Comparison of ENCODE assay signal across 2 cellular contexts in genomic region chr7:91424372-91424771, GRCh38.
TF ChIP-seq lines count a peak whose summit lies in the region.

No MANE protein-coding gene starts in this region.

TF ChIP-seq in GM23338, 12 proteins besides CTCF, POLR2A, EP300 and RAD21 (continued from another document):
- no peak for TF ChIP-seq ZNF462 (CRISPR knock-in tag; IDR thresholded peaks at IDR 0.05)
- no peak for TF ChIP-seq REST (IDR thresholded peaks at IDR 0.05; ENCODE audit: unreplicated experiment)
- no peak for TF ChIP-seq ETS1 (IDR thresholded peaks at IDR 0.05)
- no peak for TF ChIP-seq JUNB (IDR thresholded peaks at IDR 0.05; ENCODE audit: unreplicated experiment)
- no peak for TF ChIP-seq CREB1 (CRISPR knock-in tag; IDR thresholded peaks at IDR 0.05; ENCODE audit: low read depth)
- no peak for TF ChIP-seq NANOG (IDR thresholded peaks at IDR 0.05; ENCODE audit: borderline replicate concordance)
- no peak for TF ChIP-seq EZH2phosphoT487 (IDR thresholded peaks at IDR 0.05; ENCODE audit: unreplicated experiment)
- no peak for TF ChIP-seq STAT1 (IDR thresholded peaks at IDR 0.05; ENCODE audit: unreplicated experiment)
- no peak for TF ChIP-seq EZH2 (IDR thresholded peaks at IDR 0.05; ENCODE audit: low read depth, unreplicated experiment)
- no peak for TF ChIP-seq ZNF114 (CRISPR knock-in tag; IDR thresholded peaks at IDR 0.05)
- no peak for TF ChIP-seq POLR2AphosphoS5 (IDR thresholded peaks at IDR 0.05; ENCODE audit: low read depth)

TF ChIP-seq in WTC11, 78 proteins besides CTCF, POLR2A, EP300 and RAD21 (continued from another document):
- no peak for TF ChIP-seq STAT6 (CRISPR knock-in tag; conservative IDR thresholded peaks at IDR 0.05; ENCODE audit: low read depth)
- no peak for TF ChIP-seq MAX (CRISPR knock-in tag; IDR thresholded peaks at IDR 0.05)
- no peak for TF ChIP-seq PRDM15 (CRISPR knock-in tag; IDR thresholded peaks at IDR 0.05)
- no peak for TF ChIP-seq FOXP4 (CRISPR knock-in tag; IDR thresholded peaks at IDR 0.05)
- no peak for TF ChIP-seq MXD4 (CRISPR knock-in tag; IDR thresholded peaks at IDR 0.05; ENCODE audit: borderline replicate concordance)
- TF ChIP-seq GTF2I (CRISPR knock-in tag; conservative IDR thresholded peaks at IDR 0.05), result no peak
- no peak for TF ChIP-seq MLX (CRISPR knock-in tag; IDR thresholded peaks at IDR 0.05)
- no peak for TF ChIP-seq TP53 (CRISPR knock-in tag; IDR thresholded peaks at IDR 0.05)
- no peak for TF ChIP-seq ZSCAN18 (CRISPR knock-in tag; IDR thresholded peaks at IDR 0.05)
- TF ChIP-seq CBFB (CRISPR knock-in tag; IDR thresholded peaks at IDR 0.05; ENCODE audit: low read depth), result no peak
- TF ChIP-seq ZNF396 (CRISPR knock-in tag; IDR thresholded peaks at IDR 0.05; ENCODE audit: borderline replicate concordance), result no peak
- no peak for TF ChIP-seq KAT7 (CRISPR knock-in tag; IDR thresholded peaks at IDR 0.05; ENCODE audit: borderline replicate concordance)
- TF ChIP-seq SMAD3 (CRISPR knock-in tag; IDR thresholded peaks at IDR 0.05; ENCODE audit: borderline replicate concordance), result no peak
